In the genomic region with DNA sequence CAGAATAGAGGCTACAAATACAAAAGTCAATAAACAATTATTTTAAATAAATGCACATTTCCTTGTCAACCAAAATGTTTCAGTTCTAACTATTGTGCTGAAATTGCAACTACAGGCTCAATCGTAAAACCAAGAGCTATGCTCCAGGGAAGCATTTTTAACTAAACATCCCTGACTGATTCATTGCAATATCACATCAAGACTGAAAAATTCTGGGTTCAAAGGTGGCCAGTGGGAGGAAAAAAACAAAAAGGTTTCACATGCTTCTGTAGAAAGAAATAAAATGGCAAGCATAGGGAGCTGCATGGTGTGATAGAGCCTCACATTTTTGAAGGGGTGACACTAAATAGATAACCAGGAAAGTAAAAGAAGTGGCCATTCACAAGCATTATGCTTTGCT, we compare ENCODE assay signal across 13 cellular contexts.
"Had no signal": no experiment of that assay in that cellular context is flagged by ENCODE, and none has a peak within 500 bp of the region (broad histone marks: within the 10 kb centered on the region; RNA-seq: fewer than 3 reads in every experiment).

No MANE protein-coding gene starts in this region.

- H3K36me3 Mint-ChIP-seq: natural killer cell treated with Interleukin-12 subunit alpha and Interleukin-12 subunit beta and Interleukin-15 and Interleukin-18, amount 100 ng/mL, for 72 hours; stimulated activated effector memory CD8-positive, alpha-beta T cell treated with anti-CD3 and anti-CD28 coated beads, Interleukin-12 subunit alpha, Interleukin-12 subunit beta, amount 100 ng/mL, for 72 hours had no signal

- H3K27ac Mint-ChIP-seq: activated CD4-positive, alpha-beta T cell treated with anti-CD3 and anti-CD28 coated beads, Interleukin-2, amount 10 ng/mL, durations not matched to agents 24 days and 14 days; activated CD8-positive, alpha-beta T cell treated with anti-CD3 and anti-CD28 coated beads, Interleukin-2, amount 10 ng/mL, durations not matched to agents 7 days and 5 days; activated T-helper 1 cell treated with anti-CD3 and anti-CD28 coated beads, Interleukin-12 subunit alpha, Interleukin-12 subunit beta, Interleukin-2, Interleukin-4 antibody, amounts not matched to agents 30 ng/mL and 10 ng/mL and 1 ng/mL, durations not matched to agents 14 hours and 24 hours and 36 hours; natural killer cell treated with Interleukin-12 subunit alpha and Interleukin-12 subunit beta and Interleukin-15 and Interleukin-18, amount 100 ng/mL, for 72 hours; stimulated activated effector memory CD8-positive, alpha-beta T cell treated with anti-CD3 and anti-CD28 coated beads, Interleukin-12 subunit alpha, Interleukin-12 subunit beta, amount 100 ng/mL, for 72 hours had no signal

- H3K9me3 Mint-ChIP-seq: activated CD4-positive, alpha-beta T cell treated with anti-CD3 and anti-CD28 coated beads, Interleukin-2, amount 10 ng/mL, durations not matched to agents 24 days and 14 days; activated T-helper 1 cell treated with anti-CD3 and anti-CD28 coated beads, Interleukin-12 subunit alpha, Interleukin-12 subunit beta, Interleukin-2, Interleukin-4 antibody, amounts not matched to agents 30 ng/mL and 10 ng/mL and 1 ng/mL, durations not matched to agents 14 hours and 24 hours and 36 hours had no signal

- DNase-seq: activated CD4-positive, alpha-beta T cell treated with anti-CD3 and anti-CD28 coated beads, Interleukin-2, amount 10 ng/mL, durations not matched to agents 24 days and 14 days; activated CD4-positive, CD25-positive, alpha-beta regulatory T cell; activated CD8-positive, alpha-beta T cell treated with anti-CD3 and anti-CD28 coated beads, Interleukin-2, amount 10 ng/mL, durations not matched to agents 7 days and 5 days; aorta; colonic mucosa; left ventricle myocardium superior; mesenchymal stem cell; T-helper 2 cell had no signal

- H3K9me3 ChIP-seq: colonic mucosa had no signal

- ATAC-seq: activated CD8-positive, alpha-beta T cell treated with anti-CD3 and anti-CD28 coated beads, Interleukin-2, amount 10 ng/mL, durations not matched to agents 7 days and 5 days; left ventricle myocardium superior; natural killer cell treated with Interleukin-12 subunit alpha and Interleukin-12 subunit beta and Interleukin-15 and Interleukin-18, amount 100 ng/mL, for 72 hours; stimulated activated effector memory CD8-positive, alpha-beta T cell treated with anti-CD3 and anti-CD28 coated beads, Interleukin-12 subunit alpha, Interleukin-12 subunit beta, amount 100 ng/mL, for 72 hours had no signal

- H3K4me3 Mint-ChIP-seq: activated CD4-positive, alpha-beta T cell treated with anti-CD3 and anti-CD28 coated beads, Interleukin-2, amount 10 ng/mL, durations not matched to agents 24 days and 14 days; activated CD8-positive, alpha-beta T cell treated with anti-CD3 and anti-CD28 coated beads, Interleukin-2, amount 10 ng/mL, durations not matched to agents 7 days and 5 days; activated T-helper 1 cell treated with anti-CD3 and anti-CD28 coated beads, Interleukin-12 subunit alpha, Interleukin-12 subunit beta, Interleukin-2, Interleukin-4 antibody, amounts not matched to agents 30 ng/mL and 10 ng/mL and 1 ng/mL, durations not matched to agents 14 hours and 24 hours and 36 hours; natural killer cell treated with Interleukin-12 subunit alpha and Interleukin-12 subunit beta and Interleukin-15 and Interleukin-18, amount 100 ng/mL, for 72 hours; stimulated activated effector memory CD8-positive, alpha-beta T cell treated with anti-CD3 and anti-CD28 coated beads, Interleukin-12 subunit alpha, Interleukin-12 subunit beta, amount 100 ng/mL, for 72 hours had no signal

- H3K4me2 ChIP-seq: hepatocyte had no signal

- H3K4me1 ChIP-seq: colonic mucosa had no signal

- H3K4me1 Mint-ChIP-seq: activated CD4-positive, alpha-beta T cell treated with anti-CD3 and anti-CD28 coated beads, Interleukin-2, amount 10 ng/mL, durations not matched to agents 24 days and 14 days; stimulated activated effector memory CD8-positive, alpha-beta T cell treated with anti-CD3 and anti-CD28 coated beads, Interleukin-12 subunit alpha, Interleukin-12 subunit beta, amount 100 ng/mL, for 72 hours had no signal

- H3K36me3 ChIP-seq: cardiac muscle cell, colonic mucosa had no signal

- H3K27ac ChIP-seq: cardiac muscle cell, colonic mucosa, hepatocyte had no signal

- H3K27me3 ChIP-seq: cardiac muscle cell, colonic mucosa, hepatocyte had no signal

- H3K27me3 Mint-ChIP-seq: activated CD4-positive, alpha-beta T cell treated with anti-CD3 and anti-CD28 coated beads, Interleukin-2, amount 10 ng/mL, durations not matched to agents 24 days and 14 days; natural killer cell treated with Interleukin-12 subunit alpha and Interleukin-12 subunit beta and Interleukin-15 and Interleukin-18, amount 100 ng/mL, for 72 hours had no signal

- H2AFZ ChIP-seq: hepatocyte had no signal

- H3K79me2 ChIP-seq: hepatocyte had no signal

- H3K4me3 ChIP-seq: cardiac muscle cell, colonic mucosa, hepatocyte had no signal
